8 cellular contexts compared by ENCODE assay signal in genomic region chr1:32335619-32335950, GRCh38. TPM values are rescaled to one million over a fixed set of nuclear protein-coding genes. Genes with fewer than 3 reads are reported as not detected.
DNase-seq lines count a peak whose midpoint lies in the region; ATAC-seq, FAIRE-seq and TF ChIP-seq lines count a peak whose summit lies in the region.

No MANE protein-coding gene starts in this region.

- no peak overlapping the region for H3K4me3 Mint-ChIP-seq in CD8-positive, alpha-beta T cell
- no peak overlapping the region for H3K4me3 Mint-ChIP-seq in endothelial cell (ENCODE audit: unreplicated experiment)

- intact Hi-C loops in CD8-positive, alpha-beta T cell (cut with DNase I, micrococcal nuclease) = loop anchor here (1.0 to 5.0 kb wide), 7 partner anchors 37 to 113 kb away; partner anchors contain the start of genes BSDC1 (in 1 of the 2), EIF3I (in 1 of the 2), HDAC1 (in 1 of the 2) and TMEM234 (in 1 of the 2)

- FAIRE-seq in bronchial epithelial cell (lab: Jason Lieb, UNC) = no peak

- H3K27me3 Mint-ChIP-seq in CD8-positive, alpha-beta T cell (ENCODE audit: low read depth) = no peaks in the 10 kb centered on the region
- H3K27me3 Mint-ChIP-seq in endothelial cell (ENCODE audit: unreplicated experiment) = peaks cover 35% of the 10 kb centered on the region

- H3K9me3 ChIP-seq in CD8-positive, alpha-beta T cell (ENCODE audit: low read length) = no peaks in the 10 kb centered on the region
- H3K9me3 ChIP-seq in muscle layer of duodenum (ENCODE audit: control insufficient read depth in 1 of 2, low read length in 2 of 2) = no peaks in the 10 kb centered on the region

- ATAC-seq in CD8-positive, alpha-beta T cell = no peak
- peak; percentile 3 for ATAC-seq in HG02610 (IDR thresholded peaks at IDR 0.05; ENCODE audit: unreplicated experiment)
- no peak for ATAC-seq in GM21825 (IDR thresholded peaks at IDR 0.05; ENCODE audit: unreplicated experiment)
- no peak for ATAC-seq in GM18502 (IDR thresholded peaks at IDR 0.05; ENCODE audit: poor library complexity, unreplicated experiment)

- H3K27me3 ChIP-seq in CD8-positive, alpha-beta T cell (ENCODE audit: insufficient read depth, low read length) = no peaks in the 10 kb centered on the region
- H3K27me3 ChIP-seq in bronchial epithelial cell (ENCODE audit: control insufficient read depth, insufficient read depth, low read length) (no peaks in the 10 kb centered on the region), muscle layer of duodenum (ENCODE audit: low read depth, low read length) (no peaks in the 10 kb centered on the region)

- no peak for TF ChIP-seq CTCF in CD8-positive, alpha-beta T cell (IDR thresholded peaks at IDR 0.05)
- TF ChIP-seq CTCF in bronchial epithelial cell (IDR thresholded peaks at IDR 0.05; ENCODE audit: insufficient read depth, low read length, severe bottlenecking) (no peak), endothelial cell (IDR thresholded peaks at IDR 0.05; ENCODE audit: unreplicated experiment) (no peak)

- H3K27ac Mint-ChIP-seq in CD8-positive, alpha-beta T cell = no peak overlapping the region
- H3K27ac Mint-ChIP-seq in endothelial cell (ENCODE audit: unreplicated experiment) = no peak overlapping the region

- no peak overlapping the region for H3K27ac ChIP-seq in CD8-positive, alpha-beta T cell (ENCODE audit: low read depth, low read length)
- no peak overlapping the region for H3K27ac ChIP-seq in muscle layer of duodenum (ENCODE audit: low read length)

- H3K4me3 ChIP-seq in CD8-positive, alpha-beta T cell (ENCODE audit: low read depth, low read length) = peak overlapping the region; percentile 50
- H3K4me3 ChIP-seq in bronchial epithelial cell (ENCODE audit: low read depth, low read length) = peak overlapping the region; percentile 56
- peak overlapping the region; percentile 59 to 67 for H3K4me3 ChIP-seq in muscle layer of duodenum (ENCODE audit: low read depth in 1 of 2, low read length in 2 of 2)

- POLR2A ChIA-PET in CD8-positive, alpha-beta T cell (lab: Charles Lee) = interaction anchor here (0.6 to 4.1 kb wide), 40 partner anchors 9 to 315 kb away, joined by 3 to 51 read pairs (median 5); partner anchors contain the start of genes BSDC1, CCDC28B, FAM167B and HDAC1

- peaks cover 35% of the 10 kb centered on the region for H3K4me1 Mint-ChIP-seq in CD8-positive, alpha-beta T cell (ENCODE audit: low read depth)
- peaks cover 44% of the 10 kb centered on the region for H3K4me1 Mint-ChIP-seq in endothelial cell (ENCODE audit: unreplicated experiment)

- peaks cover 27% of the 10 kb centered on the region for H3K4me1 ChIP-seq in CD8-positive, alpha-beta T cell (ENCODE audit: insufficient read depth, low read length)
- peaks cover 10 to 25% of the 10 kb centered on the region in 2 donors for H3K4me1 ChIP-seq in muscle layer of duodenum (ENCODE audit: control insufficient read depth in 1 of 2, insufficient read depth in 2 of 2, low read length in 2 of 2)

- no peaks in the 10 kb centered on the region for H3K9me3 Mint-ChIP-seq in CD8-positive, alpha-beta T cell
- H3K9me3 Mint-ChIP-seq in endothelial cell (ENCODE audit: unreplicated experiment) = no peaks in the 10 kb centered on the region

- H3K36me3 Mint-ChIP-seq in CD8-positive, alpha-beta T cell = peaks cover 33% of the 10 kb centered on the region
- peaks cover 41% of the 10 kb centered on the region for H3K36me3 Mint-ChIP-seq in endothelial cell (ENCODE audit: low read depth, unreplicated experiment)

- DNase-seq in CD8-positive, alpha-beta T cell = no peak
- DNase-seq in bronchial epithelial cell (ENCODE audit: low read depth) (no peak), endothelial cell (ENCODE audit: low spot score) (no peak), NCI-H1417 treated with DMSO at 0.1 percent for 48 hours (lab: John Stamatoyannopoulos, UW) (no peak)

- CTCF ChIA-PET in CD8-positive, alpha-beta T cell (lab: Charles Lee) = interaction anchor here (0.6 to 2.2 kb wide), 18 partner anchors 9 to 156 kb away, joined by 3 to 11 read pairs (median 4); partner anchors contain the start of genes CCDC28B, HDAC1 and TXLNA

- peaks cover 22% of the 10 kb centered on the region for H3K36me3 ChIP-seq in CD8-positive, alpha-beta T cell (ENCODE audit: insufficient read depth, low read length)
- H3K36me3 ChIP-seq in bronchial epithelial cell (ENCODE audit: control insufficient read depth, insufficient read depth, low read length) (peaks cover 4% of the 10 kb centered on the region), muscle layer of duodenum (ENCODE audit: control insufficient read depth in 1 of 2, insufficient read depth in 2 of 2, low read length in 2 of 2) (peaks cover 17 to 23% of the 10 kb centered on the region in 2 donors)

RNA-seq across cellular contexts. Expression of gene MARCKSL1, which starts 0.4 kb away (rescaled TPM):
- 10 to 100 TPM; 30.5 to 30.7 TPM for total RNA-seq in CD8-positive, alpha-beta T cell
- total RNA-seq in bronchial epithelial cell (3.2 and 4.2 TPM in 2 replicates), endothelial cell (ENCODE audit: unreplicated experiment) (730 TPM)

RNA-seq across cellular contexts. Expression of gene FAM229A, which starts 26.7 kb away (rescaled TPM):
- 10 to 100 TPM; 29.9 to 36.0 TPM for total RNA-seq in CD8-positive, alpha-beta T cell
- 0.26 and 0.64 TPM in 2 replicates for total RNA-seq in bronchial epithelial cell
- 8.5 TPM for total RNA-seq in endothelial cell (ENCODE audit: unreplicated experiment)

RNA-seq across cellular contexts. Expression of gene TSSK3, which starts 26.8 kb away (rescaled TPM):
- total RNA-seq in CD8-positive, alpha-beta T cell = under 1 TPM; 0.22 to 0.42 TPM
- total RNA-seq in bronchial epithelial cell = 0.26 and 0.64 TPM in 2 replicates
- 0.67 TPM for total RNA-seq in endothelial cell (ENCODE audit: unreplicated experiment)

RNA-seq across cellular contexts. Expression of gene HDAC1, which starts 43.7 kb away (rescaled TPM):
- 10 to 100 TPM; 57.8 to 61.4 TPM for total RNA-seq in CD8-positive, alpha-beta T cell
- total RNA-seq in bronchial epithelial cell (83.7 and 95.8 TPM in 2 replicates), endothelial cell (ENCODE audit: unreplicated experiment) (143 TPM)

RNA-seq across cellular contexts. Expression of gene BSDC1, which starts 58.7 kb away (rescaled TPM):
- total RNA-seq in CD8-positive, alpha-beta T cell = 100 to 1,000 TPM; 189 to 201 TPM
- total RNA-seq in bronchial epithelial cell = 35.5 and 45.6 TPM in 2 replicates
- 79.0 TPM for total RNA-seq in endothelial cell (ENCODE audit: unreplicated experiment)

Comparison
In these comparisons a context has a peak if more than half of its experiments do, and no peak if none do; other contexts are left out.
1. RNA of gene MARCKSL1, which starts 0.4 kb away (total RNA-seq): 730 TPM in endothelial cell (single experiment); 30.5 to 30.7 TPM in CD8-positive, alpha-beta T cell and 3.2 to 4.2 TPM in bronchial epithelial cell; every median in the first group is over 10 times any median in the second.
2. Peak in every context shown above with its lines, with median percentiles within 50 percentile points of each other: H3K4me3 ChIP-seq.